29 cellular contexts compared by ENCODE assay signal in genomic region chrX:48022740-48023139, GRCh38. TPM values are rescaled to one million over a fixed set of nuclear protein-coding genes. Genes with fewer than 3 reads are reported as not detected.
DNase-seq lines count a peak whose midpoint lies in the region; ATAC-seq, FAIRE-seq and TF ChIP-seq lines count a peak whose summit lies in the region.
"Had no signal": no experiment of that assay in that cellular context is flagged by ENCODE, and none has a peak within 500 bp of the region (broad histone marks: within the 10 kb centered on the region; RNA-seq: fewer than 3 reads in every experiment).

No MANE protein-coding gene starts in this region.

- H3K79me2 ChIP-seq in HepG2 (ENCODE audit: insufficient read depth, low read length): no peaks in the 10 kb centered on the region

- intact Hi-C loops in HepG2 (cut with micrococcal nuclease; ENCODE audit: unreplicated experiment): no loop called here
- intact Hi-C loops in right lobe of liver (cut with DNase I): loop anchor here (10.0 kb wide), 1 partner anchor 168 kb away; no protein-coding TSS in a partner anchor
- intact Hi-C loops in activated T-helper 1 cell treated with anti-CD3 and anti-CD28 coated beads, Interleukin-12 subunit alpha, Interleukin-12 subunit beta, Interleukin-2, Interleukin-4 antibody, amounts not matched to agents 30 ng/mL and 10 ng/mL and 1 ng/mL, durations not matched to agents 14 hours and 24 hours and 36 hours (cut with micrococcal nuclease): loop anchor here (10.0 kb wide), 2 partner anchors 638 to 828 kb away; partner anchors contain the start of gene UBA1

- CTCF ChIA-PET in HepG2 (lab: Yijun Ruan, JAX; ENCODE audit: low intra/inter-chr PET ratio, low total read pairs): no interaction called here

- H3K4me3 Mint-ChIP-seq in activated T-helper 1 cell treated with anti-CD3 and anti-CD28 coated beads, Interleukin-12 subunit alpha, Interleukin-12 subunit beta, Interleukin-2, Interleukin-4 antibody, amounts not matched to agents 30 ng/mL and 10 ng/mL and 1 ng/mL, durations not matched to agents 14 hours and 24 hours and 36 hours: peak overlapping the region; percentile 57
- H3K4me3 Mint-ChIP-seq in naive B cell (peak overlapping the region in 6 of 8 donors; percentile 1 to 98 (median 54)), type B pancreatic cell (peak overlapping the region; percentile 67)
- H3K4me3 Mint-ChIP-seq: neural progenitor cell had no signal

- no peak overlapping the region for H3K4me3 ChIP-seq in HepG2 (replicated peaks in 1 of 3; ENCODE audit: insufficient read depth in 1 of 3, low read depth in 2 of 3, low read length in 3 of 3)
- H3K4me3 ChIP-seq in right lobe of liver: no peak overlapping the region
- H3K4me3 ChIP-seq: neural progenitor cell, sigmoid colon, uterus had no signal

- H3K4me1 Mint-ChIP-seq in activated T-helper 1 cell treated with anti-CD3 and anti-CD28 coated beads, Interleukin-12 subunit alpha, Interleukin-12 subunit beta, Interleukin-2, Interleukin-4 antibody, amounts not matched to agents 30 ng/mL and 10 ng/mL and 1 ng/mL, durations not matched to agents 14 hours and 24 hours and 36 hours (ENCODE audit: low read depth): peaks cover 6% of the 10 kb centered on the region
- H3K4me1 Mint-ChIP-seq in naive B cell: peaks cover 6 to 19% (median 15%) of the 10 kb centered on the region in 3 donors
- H3K4me1 Mint-ChIP-seq in type B pancreatic cell (ENCODE audit: unreplicated experiment): peaks cover 14% of the 10 kb centered on the region

- TF ChIP-seq CTCF in HepG2 (CRISPR knock-in tag; IDR thresholded peaks at IDR 0.05) (no peak), right lobe of liver (IDR thresholded peaks at IDR 0.05) (no peak), type B pancreatic cell (conservative IDR thresholded peaks at IDR 0.05) (no peak)

- no peaks in the 10 kb centered on the region for H4K20me1 ChIP-seq in HepG2 (ENCODE audit: insufficient read depth, low read length)

- no peak for FAIRE-seq in HepG2 (lab: Jason Lieb, UNC)
- FAIRE-seq: GM12891, keratinocyte had no signal

- peaks cover 9% of the 10 kb centered on the region for H3K9me3 Mint-ChIP-seq in activated T-helper 1 cell treated with anti-CD3 and anti-CD28 coated beads, Interleukin-12 subunit alpha, Interleukin-12 subunit beta, Interleukin-2, Interleukin-4 antibody, amounts not matched to agents 30 ng/mL and 10 ng/mL and 1 ng/mL, durations not matched to agents 14 hours and 24 hours and 36 hours
- H3K9me3 Mint-ChIP-seq in naive B cell (peaks cover 0 to 4% (median 0%) of the 10 kb centered on the region in 7 donors), type B pancreatic cell (peaks cover 11% of the 10 kb centered on the region)

- H3K4me1 ChIP-seq in HepG2 (ENCODE audit: insufficient read depth, low read length): no peaks in the 10 kb centered on the region
- no peaks in the 10 kb centered on the region for H3K4me1 ChIP-seq in right lobe of liver
- H3K4me1 ChIP-seq: neural progenitor cell, sigmoid colon, uterus had no signal

- H3K9ac ChIP-seq in HepG2 (ENCODE audit: insufficient read depth, low read depth, low read length): no peak overlapping the region
- H3K9ac ChIP-seq: neural progenitor cell had no signal

- H3K27me3 Mint-ChIP-seq in activated T-helper 1 cell treated with anti-CD3 and anti-CD28 coated beads, Interleukin-12 subunit alpha, Interleukin-12 subunit beta, Interleukin-2, Interleukin-4 antibody, amounts not matched to agents 30 ng/mL and 10 ng/mL and 1 ng/mL, durations not matched to agents 14 hours and 24 hours and 36 hours (ENCODE audit: insufficient read depth): peaks cover 7% of the 10 kb centered on the region
- H3K27me3 Mint-ChIP-seq in naive B cell (no peaks in the 10 kb centered on the region), type B pancreatic cell (no peaks in the 10 kb centered on the region)

- no TSS peak for BruUV-seq in HepG2 (replicated peaks; lab: Mats Ljungman, UMichigan)

- no peak overlapping the region for H3K27ac Mint-ChIP-seq in activated T-helper 1 cell treated with anti-CD3 and anti-CD28 coated beads, Interleukin-12 subunit alpha, Interleukin-12 subunit beta, Interleukin-2, Interleukin-4 antibody, amounts not matched to agents 30 ng/mL and 10 ng/mL and 1 ng/mL, durations not matched to agents 14 hours and 24 hours and 36 hours
- peak overlapping the region in 1 of 6 donors; percentile 7 for H3K27ac Mint-ChIP-seq in naive B cell
- no peak overlapping the region for H3K27ac Mint-ChIP-seq in type B pancreatic cell
- H3K27ac Mint-ChIP-seq: neural progenitor cell had no signal

- TF ChIP-seq EP300 in HepG2 (IDR thresholded peaks at IDR 0.05; ENCODE audit: low read depth in 2 of 2, low read length in 2 of 2): no peak
- TF ChIP-seq EP300 in HepG2 (CRISPR knock-in tag; IDR thresholded peaks at IDR 0.05; ENCODE audit: borderline replicate concordance): no peak

- H3K9me3 ChIP-seq in HepG2 (ENCODE audit: low read length): no peaks in the 10 kb centered on the region
- no peaks in the 10 kb centered on the region for H3K9me3 ChIP-seq in right lobe of liver
- H3K9me3 ChIP-seq: sigmoid colon, uterus had no signal

- TF ChIP-seq POLR2A in HepG2 (IDR thresholded peaks at IDR 0.05; ENCODE audit: insufficient read depth in 1 of 2, low read depth in 2 of 2, low read length in 2 of 2): no peak
- TF ChIP-seq POLR2A in right lobe of liver (IDR thresholded peaks at IDR 0.05): no peak

- 80% methylated on average over 3 of the region's 3 CpGs for WGBS in HepG2 (ENCODE audit: low lambda C conversion rate)
- 57% methylated on average over 3 of the region's 3 CpGs for WGBS in right lobe of liver (ENCODE audit: insufficient coverage, low coverage, low lambda C conversion rate, missing lambda C conversion rate)

- H3K27ac ChIP-seq in HepG2 (ENCODE audit: extremely low read length, insufficient read depth, low read length) (no peak overlapping the region), right lobe of liver (no peak overlapping the region)
- H3K27ac ChIP-seq: brain microvascular endothelial cell, epithelial cell of prostate, neural progenitor cell, sigmoid colon, uterus had no signal

- POLR2A ChIA-PET in HepG2 (lab: Yijun Ruan, JAX): no interaction called here

- H2AFZ ChIP-seq in HepG2 (ENCODE audit: low read length): no peak overlapping the region
- H2AFZ ChIP-seq: neural progenitor cell had no signal

- no peak for TF ChIP-seq RAD21 in HepG2 (CRISPR knock-in tag; IDR thresholded peaks at IDR 0.05)

- in situ Hi-C loops in HepG2 (cut with HindIII; ENCODE audit: extremely low pct_ligation_motif_present, low pct_unique_long_range_greater_than_20kb): loop anchor here (10.0 kb wide), 1 partner anchor 58 kb away; no protein-coding TSS in a partner anchor

- no peak for ATAC-seq in HepG2
- no peak for ATAC-seq in right lobe of liver
- no peak for ATAC-seq in naive B cell (ENCODE audit: low read depth in 2 of 2)
- ATAC-seq: left ventricle myocardium superior had no signal

- no peaks in the 10 kb centered on the region for H3K36me3 Mint-ChIP-seq in activated T-helper 1 cell treated with anti-CD3 and anti-CD28 coated beads, Interleukin-12 subunit alpha, Interleukin-12 subunit beta, Interleukin-2, Interleukin-4 antibody, amounts not matched to agents 30 ng/mL and 10 ng/mL and 1 ng/mL, durations not matched to agents 14 hours and 24 hours and 36 hours (ENCODE audit: low read depth)
- H3K36me3 Mint-ChIP-seq in naive B cell: peaks cover 0 to 9% of the 10 kb centered on the region in 2 donors
- H3K36me3 Mint-ChIP-seq in type B pancreatic cell: no peaks in the 10 kb centered on the region
- H3K36me3 Mint-ChIP-seq: neural progenitor cell had no signal

- H3K36me3 ChIP-seq in HepG2 (replicated peaks in 1 of 2; ENCODE audit: control insufficient read depth in 1 of 2, insufficient read depth in 2 of 2, low read length in 2 of 2) (no peaks in the 10 kb centered on the region), right lobe of liver (no peaks in the 10 kb centered on the region)
- H3K36me3 ChIP-seq: brain microvascular endothelial cell, neural progenitor cell, sigmoid colon, uterus had no signal

- H3K27me3 ChIP-seq in HepG2 (ENCODE audit: control insufficient read depth in 1 of 2, insufficient read depth in 2 of 2, low read length in 2 of 2) (no peaks in the 10 kb centered on the region; a peak in 1 of 5 replicates), right lobe of liver (no peaks in the 10 kb centered on the region)
- H3K27me3 ChIP-seq: brain microvascular endothelial cell, neural progenitor cell, sigmoid colon, uterus had no signal

- no peak for DNase-seq in HepG2 (ENCODE audit: low spot score)
- DNase-seq in right lobe of liver: no peak
- no peak for DNase-seq in activated T-helper 1 cell treated with anti-CD3 and anti-CD28 coated beads, Interleukin-12 subunit alpha, Interleukin-12 subunit beta, Interleukin-2, Interleukin-4 antibody, amounts not matched to agents 30 ng/mL and 10 ng/mL and 1 ng/mL, durations not matched to agents 14 hours and 24 hours and 36 hours (ENCODE audit: low spot score)
- DNase-seq in naive B cell: no peak
- no peak for DNase-seq in type B pancreatic cell (ENCODE audit: extremely low spot score, unreplicated experiment)
- no peak for DNase-seq in glomerular visceral epithelial cell (ENCODE audit: extremely low spot score)
- DNase-seq in HCEC 1CT: no peak
- no peak for DNase-seq in mucosa of gallbladder (ENCODE audit: low spot score)
- DNase-seq: activated CD4-positive, alpha-beta T cell treated with anti-CD3 and anti-CD28 coated beads, Interleukin-2, amount 50 U/mL, for 48 hours; activated CD8-positive, alpha-beta memory T cell treated with anti-CD3 and anti-CD28 coated beads, Interleukin-2, amount 50 U/mL, for 48 hours; brain microvascular endothelial cell; C1 segment of cervical spinal cord; left ventricle myocardium superior; NCI-H1092; NCI-H187; NCI-H2171 treated with DMSO at 0.1 percent for 48 hours; NCI-H524 treated with DMSO at 0.1 percent for 48 hours; NK-92 treated with Interleukin-12 subunit alpha and Interleukin-12 subunit beta, amount 100 ng/mL, for 24 hours; Right ventricle myocardium superior; sigmoid colon; stimulated activated naive CD4-positive, alpha-beta T cell; T1000; uterus had no signal

- H3K4me2 ChIP-seq in HepG2 (ENCODE audit: low read depth, low read length): no peak overlapping the region
- H3K4me2 ChIP-seq: neural progenitor cell had no signal

RNA-seq across cellular contexts. Expression of gene SPACA5, which starts 16.0 kb away (rescaled TPM):
- total RNA-seq in HepG2 (2016; rRNA removed; fragmentation: Illumina TruSeq; extraction: Trizol) (not detected in 2 replicates), right lobe of liver (not detected), type B pancreatic cell (ENCODE audit: low replicate concordance) (not detected in 2 replicates), mucosa of gallbladder (not detected)
- not detected in 2 replicates for total RNA-seq in HepG2 (2016; cell fraction: cytosol; rRNA removed; fragmentation: Illumina TruSeq; extraction: Trizol; ENCODE audit: low read depth)
- total RNA-seq in HepG2 (2016; cell fraction: insoluble cytoplasmic fraction; rRNA removed; fragmentation: Illumina TruSeq; extraction: Trizol): not detected in 2 replicates
- not detected in 2 replicates for total RNA-seq in HepG2 (2016; cell fraction: membrane; rRNA removed; fragmentation: Illumina TruSeq; extraction: Trizol)
- not detected in 2 replicates for total RNA-seq in HepG2 (2016; cell fraction: nucleus; rRNA removed; fragmentation: Illumina TruSeq; extraction: Trizol)
- polyA plus RNA-seq in HepG2 (2011; rRNA removed) (not detected in 2 replicates), naive B cell (ENCODE audit: low read depth in 6 of 6) (under 1 TPM in 1 of 6 donors, not detected in 5; 0.87 TPM)
- not detected in 2 replicates for polyA plus RNA-seq in HepG2 (2011; cell fraction: cytosol; rRNA removed)
- polyA plus RNA-seq in HepG2 (2011; cell fraction: nucleus; rRNA removed): not detected in 2 replicates
- polyA plus RNA-seq in HepG2 (2012): not detected in 2 replicates
- polyA plus RNA-seq in HepG2 (2016; cell fraction: cytosol; fragmentation: Illumina TruSeq; extraction: Trizol; ENCODE audit: low read depth): not detected in 2 replicates
- not detected in 2 replicates for polyA plus RNA-seq in HepG2 (2016; cell fraction: insoluble cytoplasmic fraction; fragmentation: Illumina TruSeq; extraction: Trizol; ENCODE audit: low read depth)
- polyA plus RNA-seq in HepG2 (2016; cell fraction: membrane; fragmentation: Illumina TruSeq; extraction: Trizol; ENCODE audit: low read depth): not detected in 2 replicates
- not detected in 2 replicates for polyA plus RNA-seq in HepG2 (2016; cell fraction: nucleus; fragmentation: Illumina TruSeq; extraction: Trizol; ENCODE audit: insufficient read depth, low read depth)
- not detected in 2 replicates for polyA minus RNA-seq in HepG2 (2011; rRNA and poly(A)+ RNA removed; ENCODE audit: low replicate concordance)
- polyA minus RNA-seq in HepG2 (2011; cell fraction: cytosol; rRNA and poly(A)+ RNA removed): not detected in 2 replicates
- not detected in 2 replicates for polyA minus RNA-seq in HepG2 (2011; cell fraction: nucleus; rRNA and poly(A)+ RNA removed)
- not detected in 2 replicates for total RNA-seq in activated T-helper 1 cell treated with anti-CD3 and anti-CD28 coated beads, Interleukin-12 subunit alpha, Interleukin-12 subunit beta, Interleukin-2, Interleukin-4 antibody, amounts not matched to agents 30 ng/mL and 10 ng/mL and 1 ng/mL, durations not matched to agents 14 hours and 24 hours and 36 hours
- total RNA-seq: left ventricle myocardium superior, posterior vena cava, Right ventricle myocardium superior, sigmoid colon, uterus had no signal
- polyA plus RNA-seq: AG04450, keratinocyte, sigmoid colon had no signal

RNA-seq across cellular contexts. Expression of gene ZNF182, which starts 19.0 kb away (rescaled TPM):
- total RNA-seq in HepG2 (2016; rRNA removed; fragmentation: Illumina TruSeq; extraction: Trizol) (4.5 and 4.8 TPM in 2 replicates), right lobe of liver (1 to 10 TPM; 2.1 to 2.5 (median 2.3) TPM), type B pancreatic cell (ENCODE audit: low replicate concordance) (5.1 and 6.8 TPM in 2 replicates), mucosa of gallbladder (5.0 TPM)
- total RNA-seq in HepG2 (2016; cell fraction: cytosol; rRNA removed; fragmentation: Illumina TruSeq; extraction: Trizol; ENCODE audit: low read depth): 0.30 and 0.35 TPM in 2 replicates
- 4.7 and 5.2 TPM in 2 replicates for total RNA-seq in HepG2 (2016; cell fraction: insoluble cytoplasmic fraction; rRNA removed; fragmentation: Illumina TruSeq; extraction: Trizol)
- 1.2 and 1.3 TPM in 2 replicates for total RNA-seq in HepG2 (2016; cell fraction: membrane; rRNA removed; fragmentation: Illumina TruSeq; extraction: Trizol)
- total RNA-seq in HepG2 (2016; cell fraction: nucleus; rRNA removed; fragmentation: Illumina TruSeq; extraction: Trizol): 4.6 and 5.8 TPM in 2 replicates
- polyA plus RNA-seq in HepG2 (2011; rRNA removed) (2.1 TPM in 2 replicates), naive B cell (ENCODE audit: low read depth in 6 of 6) (1 to 10 TPM in 5 of 6 donors, not detected in 1; 3.0 to 9.4 (median 6.1) TPM)
- 0.60 and 1.2 TPM in 2 replicates for polyA plus RNA-seq in HepG2 (2011; cell fraction: cytosol; rRNA removed)
- polyA plus RNA-seq in HepG2 (2011; cell fraction: nucleus; rRNA removed): 2.9 and 4.6 TPM in 2 replicates
- 3.9 and 4.1 TPM in 2 replicates for polyA plus RNA-seq in HepG2 (2012)
- polyA plus RNA-seq in HepG2 (2016; cell fraction: cytosol; fragmentation: Illumina TruSeq; extraction: Trizol; ENCODE audit: low read depth): 0.06 and 0.08 TPM in 2 replicates
- polyA plus RNA-seq in HepG2 (2016; cell fraction: insoluble cytoplasmic fraction; fragmentation: Illumina TruSeq; extraction: Trizol; ENCODE audit: low read depth): 4.7 and 4.8 TPM in 2 replicates
- 0.36 and 0.49 TPM in 2 replicates for polyA plus RNA-seq in HepG2 (2016; cell fraction: membrane; fragmentation: Illumina TruSeq; extraction: Trizol; ENCODE audit: low read depth)
- 12.4 and 13.6 TPM in 2 replicates for polyA plus RNA-seq in HepG2 (2016; cell fraction: nucleus; fragmentation: Illumina TruSeq; extraction: Trizol; ENCODE audit: insufficient read depth, low read depth)
- 0.56 and 1.9 TPM in 2 replicates for polyA minus RNA-seq in HepG2 (2011; rRNA and poly(A)+ RNA removed; ENCODE audit: low replicate concordance)
- polyA minus RNA-seq in HepG2 (2011; cell fraction: cytosol; rRNA and poly(A)+ RNA removed): 1.6 and 2.2 TPM in 2 replicates
- polyA minus RNA-seq in HepG2 (2011; cell fraction: nucleus; rRNA and poly(A)+ RNA removed): 2.8 and 4.4 TPM in 2 replicates
- total RNA-seq in activated T-helper 1 cell treated with anti-CD3 and anti-CD28 coated beads, Interleukin-12 subunit alpha, Interleukin-12 subunit beta, Interleukin-2, Interleukin-4 antibody, amounts not matched to agents 30 ng/mL and 10 ng/mL and 1 ng/mL, durations not matched to agents 14 hours and 24 hours and 36 hours: 5.4 TPM in 2 replicates

RNA-seq across cellular contexts. Expression of gene ZNF630, which starts 48.7 kb away (rescaled TPM):
- total RNA-seq in HepG2 (2016; rRNA removed; fragmentation: Illumina TruSeq; extraction: Trizol): not detected in 2 replicates
- not detected in 2 replicates for total RNA-seq in HepG2 (2016; cell fraction: cytosol; rRNA removed; fragmentation: Illumina TruSeq; extraction: Trizol; ENCODE audit: low read depth)
- not detected in 2 replicates for total RNA-seq in HepG2 (2016; cell fraction: insoluble cytoplasmic fraction; rRNA removed; fragmentation: Illumina TruSeq; extraction: Trizol)
- not detected in 2 replicates for total RNA-seq in HepG2 (2016; cell fraction: membrane; rRNA removed; fragmentation: Illumina TruSeq; extraction: Trizol)
- total RNA-seq in HepG2 (2016; cell fraction: nucleus; rRNA removed; fragmentation: Illumina TruSeq; extraction: Trizol): not detected in 2 replicates
- not detected in 2 replicates for polyA plus RNA-seq in HepG2 (2011; rRNA removed)
- polyA plus RNA-seq in HepG2 (2011; cell fraction: cytosol; rRNA removed): not detected in 2 replicates
- not detected in 2 replicates for polyA plus RNA-seq in HepG2 (2011; cell fraction: nucleus; rRNA removed)
- polyA plus RNA-seq in HepG2 (2012): not detected in 2 replicates
- not detected in 2 replicates for polyA plus RNA-seq in HepG2 (2016; cell fraction: cytosol; fragmentation: Illumina TruSeq; extraction: Trizol; ENCODE audit: low read depth)
- polyA plus RNA-seq in HepG2 (2016; cell fraction: insoluble cytoplasmic fraction; fragmentation: Illumina TruSeq; extraction: Trizol; ENCODE audit: low read depth): not detected in 2 replicates
- polyA plus RNA-seq in HepG2 (2016; cell fraction: membrane; fragmentation: Illumina TruSeq; extraction: Trizol; ENCODE audit: low read depth): not detected in 2 replicates
- polyA plus RNA-seq in HepG2 (2016; cell fraction: nucleus; fragmentation: Illumina TruSeq; extraction: Trizol; ENCODE audit: insufficient read depth, low read depth): not detected in 2 replicates
- polyA minus RNA-seq in HepG2 (2011; rRNA and poly(A)+ RNA removed; ENCODE audit: low replicate concordance): not detected in 2 replicates
- polyA minus RNA-seq in HepG2 (2011; cell fraction: cytosol; rRNA and poly(A)+ RNA removed): not detected in 2 replicates
- polyA minus RNA-seq in HepG2 (2011; cell fraction: nucleus; rRNA and poly(A)+ RNA removed): not detected in 2 replicates
- total RNA-seq in right lobe of liver: 1 to 10 TPM in 1 of 6 experiments, under 1 TPM in 4, not detected in 1; 0.35 to 1.2 (median 0.84) TPM
- total RNA-seq in activated T-helper 1 cell treated with anti-CD3 and anti-CD28 coated beads, Interleukin-12 subunit alpha, Interleukin-12 subunit beta, Interleukin-2, Interleukin-4 antibody, amounts not matched to agents 30 ng/mL and 10 ng/mL and 1 ng/mL, durations not matched to agents 14 hours and 24 hours and 36 hours: 0.24 and 0.29 TPM in 2 replicates
- 1 to 10 TPM in 5 of 6 donors, under 1 TPM in 1; 0.87 to 4.8 (median 2.9) TPM for polyA plus RNA-seq in naive B cell (ENCODE audit: low read depth in 6 of 6)
- total RNA-seq in type B pancreatic cell (ENCODE audit: low replicate concordance): 3.6 and 4.4 TPM in 2 replicates
- total RNA-seq in mucosa of gallbladder: 6.0 TPM
